14 cellular contexts compared by ENCODE assay signal in the genomic region with DNA sequence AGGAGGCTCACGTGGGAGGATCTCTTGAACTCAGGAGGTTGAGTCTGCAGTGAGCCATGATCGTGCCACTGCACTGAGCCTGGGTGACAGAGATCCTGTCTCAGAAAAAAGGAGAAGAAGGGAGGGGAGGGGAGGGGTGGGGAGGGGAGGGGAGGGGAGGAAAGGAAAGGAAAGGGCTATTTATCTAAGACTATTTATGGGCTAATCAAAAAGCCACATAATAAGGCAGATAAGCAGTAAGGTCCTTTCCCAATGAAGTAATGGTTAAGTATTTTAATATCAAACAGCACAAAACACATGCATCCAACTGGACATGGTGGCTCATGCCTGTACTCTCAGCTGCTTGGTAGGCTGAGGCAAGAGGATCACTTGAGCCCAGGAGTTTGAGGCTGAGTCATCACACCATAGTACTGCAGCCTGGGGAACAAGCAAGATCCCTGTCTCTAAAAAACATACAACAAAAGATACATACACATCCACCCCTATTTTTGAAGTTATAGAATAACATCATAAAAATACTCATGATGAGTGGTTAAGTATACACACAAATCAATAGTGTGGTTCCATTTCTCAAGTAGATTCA. TPM values are rescaled to one million over a fixed set of nuclear protein-coding genes. Genes with fewer than 3 reads are reported as not detected.
DNase-seq lines count a peak whose midpoint lies in the region; ATAC-seq, FAIRE-seq and TF ChIP-seq lines count a peak whose summit lies in the region.
"Had no signal": no experiment of that assay in that cellular context is flagged by ENCODE, and none has a peak within 500 bp of the region (broad histone marks: within the 10 kb centered on the region; RNA-seq: fewer than 3 reads in every experiment).

No MANE protein-coding gene starts in this region.

- no peak for TF ChIP-seq EP300 in GM12878 (IDR thresholded peaks at IDR 0.05; ENCODE audit: borderline replicate concordance in 1 of 2, control insufficient read depth in 1 of 2, low read depth in 2 of 2, low read length in 2 of 2)

- 0 out of 2 replicates have a peak overlapping the region, but pooled peaks have one; percentile 48 for H3K27ac ChIP-seq in Karpas-422 (ENCODE audit: low read length)
- no peak overlapping the region for H3K27ac ChIP-seq in GM12878 (ENCODE audit: control insufficient read depth, insufficient read depth)
- H3K27ac ChIP-seq in vagina = no peak overlapping the region
- no peak overlapping the region for H3K27ac ChIP-seq in CD8-positive, alpha-beta memory T cell (ENCODE audit: low read depth, low read length)

- H3K4me3 ChIP-seq in Karpas-422 (ENCODE audit: low read length) (no peak overlapping the region), GM12878 (no peak overlapping the region), vagina (no peak overlapping the region)
- H3K4me3 ChIP-seq in CD8-positive, alpha-beta memory T cell (ENCODE audit: low read length) = no peak overlapping the region
- H3K4me3 ChIP-seq: lung had no signal

- no peaks in the 10 kb centered on the region for H3K9me2 ChIP-seq in Karpas-422 (replicated peaks; ENCODE audit: insufficient read depth, low read length)

- H3K4me3 Mint-ChIP-seq in CD8-positive, alpha-beta memory T cell = no peak overlapping the region
- H3K4me3 Mint-ChIP-seq: activated CD8-positive, alpha-beta memory T cell treated with anti-CD3 and anti-CD28 coated beads, Interleukin-2, amount 10 ng/mL, durations not matched to agents 7 days and 5 days had no signal

- no peaks in the 10 kb centered on the region for H3K4me1 Mint-ChIP-seq in CD8-positive, alpha-beta memory T cell
- H3K4me1 Mint-ChIP-seq: activated CD8-positive, alpha-beta memory T cell treated with anti-CD3 and anti-CD28 coated beads, Interleukin-2, amount 10 ng/mL, durations not matched to agents 7 days and 5 days had no signal

- FAIRE-seq in GM12878 (lab: Jason Lieb, UNC) = no peak

- no peak overlapping the region for H2AFZ ChIP-seq in Karpas-422 (ENCODE audit: low read length)
- no peak overlapping the region for H2AFZ ChIP-seq in GM12878 (ENCODE audit: control insufficient read depth, low read depth, low read length)

- POLR2A ChIA-PET in GM12878 (lab: Charles Lee) = interaction anchor here (1.4 to 2.1 kb wide), 2 partner anchors 8 to 10 kb away, joined by 5 to 12 read pairs; no protein-coding TSS in a partner anchor
- POLR2A ChIA-PET in CD8-positive, alpha-beta memory T cell (lab: Charles Lee) = no interaction called here

- WGBS in GM12878 (ENCODE audit: insufficient coverage, insufficient replicate concordance, low lambda C conversion rate, missing lambda C conversion rate) = 83% methylated on average over 2 of the region's 2 CpGs

- H3K4me2 ChIP-seq in Karpas-422 (ENCODE audit: low read depth, low read length, poor library complexity, severe bottlenecking) (peak overlapping the region; percentile 37), GM12878 (ENCODE audit: control insufficient read depth, insufficient read depth) (no peak overlapping the region)

- H3K27ac Mint-ChIP-seq in CD8-positive, alpha-beta memory T cell = no peak overlapping the region
- H3K27ac Mint-ChIP-seq: activated CD8-positive, alpha-beta memory T cell treated with anti-CD3 and anti-CD28 coated beads, Interleukin-2, amount 10 ng/mL, durations not matched to agents 7 days and 5 days had no signal

- H3K9me3 ChIP-seq in Karpas-422 (ENCODE audit: low read length) = no peaks in the 10 kb centered on the region
- no peaks in the 10 kb centered on the region for H3K9me3 ChIP-seq in GM12878 (replicated peaks; ENCODE audit: control insufficient read depth, insufficient read depth, low read length)
- H3K9me3 ChIP-seq in vagina = no peaks in the 10 kb centered on the region
- H3K9me3 ChIP-seq in CD8-positive, alpha-beta memory T cell (ENCODE audit: low read length) = no peaks in the 10 kb centered on the region

- ATAC-seq in GM12878 (peak; percentile 32), HG03457 (IDR thresholded peaks at IDR 0.05; ENCODE audit: unreplicated experiment) (no peak)
- ATAC-seq: activated CD8-positive, alpha-beta memory T cell treated with anti-CD3 and anti-CD28 coated beads, Interleukin-2, amount 10 ng/mL, durations not matched to agents 7 days and 5 days had no signal

- H3K9ac ChIP-seq in Karpas-422 (ENCODE audit: low read length) = no peak overlapping the region
- H3K9ac ChIP-seq in GM12878 (ENCODE audit: control insufficient read depth, insufficient read depth, low read length) = no peak overlapping the region

- H4K20me1 ChIP-seq in Karpas-422 (ENCODE audit: insufficient read depth, low read depth, low read length) (peaks cover 19% of the 10 kb centered on the region; the same call in 1 of the 2 replicates), GM12878 (ENCODE audit: control insufficient read depth, insufficient read depth) (no peaks in the 10 kb centered on the region)

- RAD21 ChIA-PET in GM12878 (lab: Charles Lee; ENCODE audit: unreplicated experiment) = interaction anchor here (0.9 to 2.7 kb wide), 2 partner anchors 8 to 39 kb away, joined by 3 to 23 read pairs; no protein-coding TSS in a partner anchor

- H3K79me2 ChIP-seq in Karpas-422 (ENCODE audit: low read length) = peaks cover 100% of the 10 kb centered on the region
- H3K79me2 ChIP-seq in GM12878 (ENCODE audit: control insufficient read depth, insufficient read depth, low read length) = peaks cover 74% of the 10 kb centered on the region

- H3K27me3 Mint-ChIP-seq in CD8-positive, alpha-beta memory T cell = peaks cover 8 to 37% of the 10 kb centered on the region in 2 donors

- no peaks in the 10 kb centered on the region for H3K36me3 Mint-ChIP-seq in CD8-positive, alpha-beta memory T cell
- H3K36me3 Mint-ChIP-seq: activated CD8-positive, alpha-beta memory T cell treated with anti-CD3 and anti-CD28 coated beads, Interleukin-2, amount 10 ng/mL, durations not matched to agents 7 days and 5 days had no signal

- H3K9me3 Mint-ChIP-seq in CD8-positive, alpha-beta memory T cell = no peaks in the 10 kb centered on the region

- SMC1A ChIA-PET in GM12878 (lab: Charles Lee; ENCODE audit: uncharacterized antibody, unreplicated experiment) = interaction anchor here (0.8 to 3.7 kb wide), 7 partner anchors 10 to 133 kb away, joined by 3 to 9 read pairs (median 4); no protein-coding TSS in a partner anchor

- in situ Hi-C loops in Caki2 (cut with HindIII; ENCODE audit: low pct_unique_long_range_greater_than_20kb, low sequenced_read_pairs) (no loop called here), GM12878 (cut with MboI) (loop anchor here (10.0 kb wide), 1 partner anchor 244 kb away; no protein-coding TSS in a partner anchor)

- TF ChIP-seq CTCF in GM12878 (IDR thresholded peaks at IDR 0.05 in 2 of 3, conservative IDR thresholded peaks at IDR 0.05 in 1 of 3; ENCODE audit: control insufficient read depth in 2 of 3, extremely low read depth in 1 of 3, insufficient read depth in 1 of 3, low read depth in 3 of 3, low read length in 3 of 3) = no peak
- no peak for TF ChIP-seq CTCF in vagina (IDR thresholded peaks at IDR 0.05)

- H3K27me3 ChIP-seq in Karpas-422 (ENCODE audit: low read length) (no peaks in the 10 kb centered on the region), GM12878 (replicated peaks in 1 of 2; ENCODE audit: control insufficient read depth in 2 of 2, insufficient read depth in 2 of 2, low read length in 1 of 2) (no peaks in the 10 kb centered on the region), vagina (no peaks in the 10 kb centered on the region)
- H3K27me3 ChIP-seq in CD8-positive, alpha-beta memory T cell (ENCODE audit: insufficient read depth, low read length, poor library complexity, severe bottlenecking) = no peaks in the 10 kb centered on the region

- BruUV-seq in GM12878 (replicated peaks; lab: Mats Ljungman, UMichigan) = no TSS peak

- H3K4me1 ChIP-seq in Karpas-422 (ENCODE audit: low read length) (peaks cover 92% of the 10 kb centered on the region), GM12878 (ENCODE audit: control insufficient read depth, insufficient read depth, low read length) (peaks cover 5% of the 10 kb centered on the region; the same call in 1 of the 2 replicates), vagina (peaks cover 35% of the 10 kb centered on the region)
- H3K4me1 ChIP-seq in CD8-positive, alpha-beta memory T cell (ENCODE audit: insufficient read depth, low read length) = no peaks in the 10 kb centered on the region

- DNase-seq in Caki2 (ENCODE audit: low read depth) = peak; percentile 46
- DNase-seq in Karpas-422 = no peak
- DNase-seq in GM12878 (ENCODE audit: low read depth, low spot score) = no peak
- peak; percentile 90 for DNase-seq in iris pigment epithelial cell (ENCODE audit: low read depth)
- DNase-seq in vagina (ENCODE audit: extremely low spot score in 2 of 2) = no peak
- DNase-seq in CD8-positive, alpha-beta memory T cell = no peak
- no peak for DNase-seq in posterior vena cava (ENCODE audit: low spot score)
- DNase-seq: activated CD8-positive, alpha-beta memory T cell treated with anti-CD3 and anti-CD28 coated beads, Interleukin-2, amount 10 ng/mL, durations not matched to agents 7 days and 5 days; GDM1; hippocampal formation; NCI-H2171 treated with DMSO at 0.1 percent for 48 hours; SHP77 had no signal

- CTCF ChIA-PET in GM12878 (lab: Yijun Ruan, JAX) = interaction anchor here (1.2 to 1.6 kb wide), 2 partner anchors 10 to 133 kb away, joined by 4 to 6 read pairs; a partner anchor contains a TSS
- CTCF ChIA-PET in CD8-positive, alpha-beta memory T cell (lab: Charles Lee) = no interaction called here

- peaks cover 7% of the 10 kb centered on the region; the same call in 1 of the 2 replicates for H3K36me3 ChIP-seq in Karpas-422 (ENCODE audit: insufficient read depth, low read length)
- no peaks in the 10 kb centered on the region for H3K36me3 ChIP-seq in GM12878 (ENCODE audit: control insufficient read depth in 2 of 2, insufficient read depth in 2 of 2, low read length in 1 of 2)
- H3K36me3 ChIP-seq in vagina = no peaks in the 10 kb centered on the region
- no peaks in the 10 kb centered on the region for H3K36me3 ChIP-seq in CD8-positive, alpha-beta memory T cell (ENCODE audit: insufficient read depth, low read length)

- TF ChIP-seq RAD21 in GM12878 (IDR thresholded peaks at IDR 0.05; ENCODE audit: insufficient read depth, low read depth, low read length) = no peak

- intact Hi-C loops in GM12878 (cut with micrococcal nuclease; ENCODE audit: unreplicated experiment) = no loop called here
- intact Hi-C loops in vagina (cut with DNase I) = no loop called here
- intact Hi-C loops in posterior vena cava (cut with DNase I) = loop anchor here in 1 of 2 donors (10.0 kb wide), 1 partner anchor 126 kb away; no protein-coding TSS in a partner anchor

- no peak for TF ChIP-seq POLR2A in GM12878 (IDR thresholded peaks at IDR 0.05; ENCODE audit: low read depth, low read length)
- no peak for TF ChIP-seq POLR2A in vagina (IDR thresholded peaks at IDR 0.05)

RNA-seq across cellular contexts. Expression of a gene that starts 9.7 kb away (rescaled TPM):
- 252 and 306 TPM in 2 replicates for total RNA-seq in Caki2 (2014; rRNA removed; shearing (Covaris generic); ENCODE audit: low replicate concordance)
- 83.2 and 184 TPM in 2 replicates for total RNA-seq in Karpas-422 (2014; rRNA removed; shearing (Covaris generic); ENCODE audit: low replicate concordance)
- total RNA-seq in GM12878 (2013; cell fraction: nucleolus; rRNA removed) = 153 and 161 TPM in 2 replicates
- total RNA-seq in GM12878 (2014; rRNA removed) (48.4 and 53.6 TPM in 2 replicates), GM12878 (2014; rRNA removed; fragmentation: Illumina TruSeq; extraction: Trizol) (25.5 and 28.2 TPM in 2 replicates), GM12878 (2021) (69.5 and 70.6 TPM in 2 replicates), vagina (103 TPM), posterior vena cava (100 to 1,000 TPM; 148 to 218 TPM)
- polyA plus RNA-seq in GM12878 (2011; ENCODE audit: low read depth) = 3.9 TPM
- polyA plus RNA-seq in GM12878 (2011; rRNA removed) (22.9 and 38.8 TPM in 2 replicates), GM12878 (2014; fragmentation: Illumina TruSeq; extraction: Trizol) (19.3 and 29.4 TPM in 2 replicates), GM12878 (2014; fragmentation: Nextera tagmentation; extraction: Ambion mirVana) (10 to 100 TPM in 1 of 2 experiments, 1 to 10 TPM in 1; 8.1 to 10.0 TPM), GM12878 (2014; rRNA removed) (32.5 and 34.9 TPM in 2 replicates), GM12878 (2016; fragmentation: Nextera tagmentation; extraction: Ambion mirVana) (10 to 100 TPM; 18.5 to 27.7 TPM)
- 5.2 and 7.5 TPM in 2 replicates for polyA plus RNA-seq in GM12878 (2011; cell fraction: cytosol; rRNA removed)
- 17.8 and 23.1 TPM in 2 replicates for polyA plus RNA-seq in GM12878 (2011; cell fraction: nucleus; rRNA removed)
- polyA plus RNA-seq in GM12878 (2012) = 12.4 and 13.4 TPM in 2 replicates
- 10.3 and 14.3 TPM in 2 replicates for polyA minus RNA-seq in GM12878 (2011; rRNA and poly(A)+ RNA removed)
- polyA minus RNA-seq in GM12878 (2011; cell fraction: cytosol; rRNA and poly(A)+ RNA removed) = 6.8 and 8.0 TPM in 2 replicates
- 24.2 and 41.6 TPM in 2 replicates for polyA minus RNA-seq in GM12878 (2011; cell fraction: nucleus; rRNA and poly(A)+ RNA removed)
- total RNA-seq in CD8-positive, alpha-beta memory T cell = 1 to 10 TPM; 2.3 to 2.4 TPM
- 2.9 TPM for polyA plus RNA-seq in CD8-positive, alpha-beta memory T cell

Comparison
In these comparisons a context has a peak if more than half of its experiments do, and no peak if none do; other contexts are left out.
1. DNase-seq: peak in Caki2 (single experiment) and iris pigment epithelial cell (single experiment); none in Karpas-422 (single experiment), GM12878 (single experiment), vagina (0 of 2), CD8-positive, alpha-beta memory T cell (0 of 5) and posterior vena cava (single experiment).
2. RNA of a gene that starts 9.7 kb away (total RNA-seq): 252 to 306 TPM in Caki2, 148 to 218 TPM in posterior vena cava, 103 TPM in vagina (single experiment), 83.2 to 184 TPM in Karpas-422 and 25.5 to 161 TPM in GM12878; 2.3 to 2.4 TPM in CD8-positive, alpha-beta memory T cell; every median in the first group is over 4 times any median in the second.